ENCODE assay signal across 18 cellular contexts in the genomic region with DNA sequence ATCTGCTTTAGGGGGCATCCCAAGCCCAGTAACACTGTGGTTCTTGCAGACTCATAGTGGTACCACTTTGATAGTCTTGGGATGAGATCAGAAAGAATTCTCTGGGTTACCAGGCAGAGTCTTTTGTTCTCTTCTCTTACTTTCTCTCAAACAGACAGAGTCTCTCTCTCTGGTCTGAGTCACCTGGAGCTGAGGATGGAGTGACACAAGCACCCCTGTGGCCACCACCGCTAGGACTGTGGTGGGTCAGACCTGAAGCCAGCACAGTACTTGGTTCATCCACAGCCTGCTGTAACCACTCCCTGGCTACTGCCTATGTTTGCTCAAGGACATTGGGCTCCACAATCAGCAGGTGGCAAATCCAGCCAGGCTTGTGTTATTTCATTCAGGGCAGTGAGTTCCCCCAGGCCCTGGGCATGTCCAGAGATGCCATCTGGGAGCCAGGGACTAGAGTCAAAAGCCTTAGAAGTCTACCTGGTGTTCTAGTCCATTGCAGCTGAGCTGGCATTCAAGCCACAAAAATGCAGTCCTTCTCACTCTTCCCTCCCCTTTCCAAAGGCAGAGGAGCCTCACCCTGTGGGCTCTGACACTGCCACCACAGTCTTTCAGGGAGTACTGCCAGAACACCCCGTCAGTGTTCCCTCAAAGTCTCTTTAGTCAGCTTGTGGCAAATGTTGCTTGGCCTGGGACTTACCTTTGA. TPM values are rescaled to one million over a fixed set of nuclear protein-coding genes. Genes with fewer than 3 reads are reported as not detected.
DNase-seq lines count a peak whose midpoint lies in the region; ATAC-seq, FAIRE-seq and TF ChIP-seq lines count a peak whose summit lies in the region.
"Had no signal": no experiment of that assay in that cellular context is flagged by ENCODE, and none has a peak within 500 bp of the region (broad histone marks: within the 10 kb centered on the region; RNA-seq: fewer than 3 reads in every experiment).

No MANE protein-coding gene starts in this region.

- H3K4me3 ChIP-seq in bronchial epithelial cell (ENCODE audit: low read depth, low read length): no peak overlapping the region
- H3K4me3 ChIP-seq in gastrocnemius medialis: no peak overlapping the region
- H3K4me3 ChIP-seq: lower lobe of right lung, uterus had no signal

- peak; percentile 89 for FAIRE-seq in bronchial epithelial cell (lab: Jason Lieb, UNC)
- FAIRE-seq: TTC549 had no signal

- no peak for TF ChIP-seq POLR2A in gastrocnemius medialis (IDR thresholded peaks at IDR 0.05)

- H3K27ac ChIP-seq in gastrocnemius medialis: peak overlapping the region; percentile 28 to 65 (median 53)
- H3K27ac ChIP-seq: lower lobe of right lung, uterus had no signal

- H3K9me3 ChIP-seq in gastrocnemius medialis: no peaks in the 10 kb centered on the region
- H3K9me3 ChIP-seq: Caco-2, lower lobe of right lung had no signal

- in situ Hi-C loops in gastrocnemius medialis (cut with MboI; ENCODE audit: low sequenced_read_pairs in 4 of 4): no loop called here

- intact Hi-C loops in gastrocnemius medialis (cut with DNase I; ENCODE audit: low total_unique reads): loop anchor here (5.0 kb wide), 1 partner anchor 37 kb away; no protein-coding TSS in a partner anchor

- ATAC-seq in GM19463 (IDR thresholded peaks at IDR 0.05; ENCODE audit: unreplicated experiment): peak; percentile 76
- peak in 1 of 2 donors; percentile 57 for ATAC-seq in gastrocnemius medialis
- ATAC-seq: lower lobe of right lung had no signal

- H3K27me3 ChIP-seq in bronchial epithelial cell (ENCODE audit: control insufficient read depth, insufficient read depth, low read length): no peaks in the 10 kb centered on the region
- H3K27me3 ChIP-seq in gastrocnemius medialis: no peaks in the 10 kb centered on the region
- H3K27me3 ChIP-seq: uterus had no signal

- H3K4me1 ChIP-seq in gastrocnemius medialis: peaks cover 24 to 31% of the 10 kb centered on the region in 2 donors
- H3K4me1 ChIP-seq: Caco-2, lower lobe of right lung, uterus had no signal

- no peaks in the 10 kb centered on the region for H3K36me3 ChIP-seq in bronchial epithelial cell (ENCODE audit: control insufficient read depth, insufficient read depth, low read length)
- H3K36me3 ChIP-seq in gastrocnemius medialis: no peaks in the 10 kb centered on the region
- H3K36me3 ChIP-seq: lower lobe of right lung, uterus had no signal

- peak; percentile 21 for DNase-seq in LHCN-M2 (ENCODE audit: low read depth)
- DNase-seq in bronchial epithelial cell (ENCODE audit: low read depth): peak; percentile 76
- DNase-seq in gastrocnemius medialis: peak in 1 of 2 donors; percentile 31
- no peak for DNase-seq in activated naive CD4-positive, alpha-beta T cell treated with Interleukin-2 at 50 U/mL for 16 hours
- DNase-seq in NCI-H128 (lab: John Stamatoyannopoulos, UW; ENCODE audit: unreplicated experiment): no peak
- no peak for DNase-seq in amygdala (lab: John Stamatoyannopoulos, UW)
- DNase-seq: activated CD4-positive, alpha-beta T cell treated with anti-CD3 and anti-CD28 coated beads, Interleukin-2, amount 10 ng/mL, durations not matched to agents 24 days and 14 days; activated T-cell treated with anti-CD3 and anti-CD28 coated beads, Interleukin-2, amount 50 U/mL, for 1 hour; Caco-2; glutamatergic neuron; lower lobe of right lung; NCI-H1436 treated with DMSO at 0.1 percent for 48 hours; NCI-H2171 treated with DMSO at 0.1 percent for 48 hours; NCI-H82; stimulated activated CD4-positive, alpha-beta T cell treated with anti-CD3 and anti-CD28 coated beads, Interleukin-2, amount 100 ng/mL, for 48 hours; uterus had no signal

- TF ChIP-seq CTCF in bronchial epithelial cell (IDR thresholded peaks at IDR 0.05; ENCODE audit: insufficient read depth, low read length, severe bottlenecking) (peak; percentile 18), gastrocnemius medialis (IDR thresholded peaks at IDR 0.05 in 4 of 5, conservative IDR thresholded peaks at IDR 0.05 in 1 of 5) (no peak)

RNA-seq across cellular contexts. Expression of gene ENDOD1, which starts 29.9 kb away (rescaled TPM):
- 26.8 and 30.0 TPM in 2 replicates for total RNA-seq in LHCN-M2 (2014; rRNA removed)
- polyA plus RNA-seq in LHCN-M2 (2012): 12.0 TPM
- 41.1 and 44.8 TPM in 2 replicates for total RNA-seq in bronchial epithelial cell
- 10 to 100 TPM; 17.5 to 35.2 (median 27.6) TPM for total RNA-seq in gastrocnemius medialis

RNA-seq across cellular contexts. Expression of gene SRSF8, which starts 52.8 kb away (rescaled TPM):
- total RNA-seq in LHCN-M2 (2014; rRNA removed) (16.2 and 17.0 TPM in 2 replicates), bronchial epithelial cell (13.4 and 17.5 TPM in 2 replicates), gastrocnemius medialis (10 to 100 TPM; 18.2 to 31.0 (median 21.5) TPM)
- polyA plus RNA-seq in LHCN-M2 (2012): 11.3 TPM

Comparison
In these comparisons a context has a peak if more than half of its experiments do, and no peak if none do; other contexts are left out.
1. DNase-seq: peak in LHCN-M2 (single experiment) and bronchial epithelial cell (single experiment); none in activated naive CD4-positive, alpha-beta T cell treated with Interleukin-2 at 50 U/mL for 16 hours (single experiment), NCI-H128 (single experiment) and amygdala (0 of 56).